8 cellular contexts compared by ENCODE assay signal in genomic region chr7:157691521-157692155, GRCh38.
DNase-seq lines count a peak whose midpoint lies in the region; ATAC-seq and TF ChIP-seq lines count a peak whose summit lies in the region.

No MANE protein-coding gene starts in this region.

- H3K27me3 ChIP-seq in GM23338 (ENCODE audit: insufficient read depth) (peaks cover 85% of the 10 kb centered on the region), Panc1 (ENCODE audit: control insufficient read depth, insufficient read depth, low read length) (peaks cover 3% of the 10 kb centered on the region; the same call in 1 of the 2 replicates), rectal smooth muscle tissue (ENCODE audit: control insufficient read depth, insufficient read depth, low read length) (peaks cover 22% of the 10 kb centered on the region)

- H3K4me3 Mint-ChIP-seq in GM23338: no peak overlapping the region

- H3K27me3 Mint-ChIP-seq in GM23338 (ENCODE audit: insufficient read depth, low read depth, poor library complexity): peaks cover 3% of the 10 kb centered on the region

- BruUV-seq in Panc1 (replicated peaks; lab: Mats Ljungman, UMichigan): no TSS peak

- no peak for TF ChIP-seq CTCF in GM23338 (conservative IDR thresholded peaks at IDR 0.05; ENCODE audit: low read depth in 2 of 2)
- no peak for TF ChIP-seq CTCF in Panc1 (IDR thresholded peaks at IDR 0.05)

- intact Hi-C loops in Panc1 (cut with micrococcal nuclease; ENCODE audit: unreplicated experiment) (no loop called here), cardiac septum (cut with DNase I) (loop anchor here (10.0 kb wide), 1 partner anchor 557 kb away; the partner anchor contains the start of gene UBE3C)

- H3K27ac ChIP-seq in GM23338 (ENCODE audit: low read depth) (no peak overlapping the region), Panc1 (ENCODE audit: low read length) (no peak overlapping the region; the same call in 1 of the 2 replicates), rectal smooth muscle tissue (ENCODE audit: low read depth, low read length) (no peak overlapping the region)

- no peaks in the 10 kb centered on the region for H3K9me2 ChIP-seq in GM23338 (ENCODE audit: insufficient read depth)

- H2AFZ ChIP-seq in GM23338: no peak overlapping the region

- no peaks in the 10 kb centered on the region for H3K79me2 ChIP-seq in GM23338 (replicated peaks; ENCODE audit: insufficient read depth)

- H3K4me1 Mint-ChIP-seq in GM23338: no peaks in the 10 kb centered on the region

- peak overlapping the region; percentile 32; the same call in 1 of the 2 replicates for H3K4me3 ChIP-seq in GM23338
- H3K4me3 ChIP-seq in Panc1 (ENCODE audit: low read depth in 2 of 2, low read length in 2 of 2): peak overlapping the region; percentile 39 to 69; a peak in 3 of 4 replicates
- peak overlapping the region; percentile 48 for H3K4me3 ChIP-seq in rectal smooth muscle tissue (ENCODE audit: low read length)

- H3K9me3 Mint-ChIP-seq in GM23338: peaks cover 55% of the 10 kb centered on the region

- POLR2A ChIA-PET in Panc1 (lab: Charles Lee): no interaction called here

- no peaks in the 10 kb centered on the region for H3K9me3 ChIP-seq in Panc1 (ENCODE audit: control insufficient read depth, insufficient read depth, low read depth, low read length)

- H3K36me3 ChIP-seq in GM23338 (ENCODE audit: insufficient read depth): 0 out of 2 replicates have a peak, but pooled peaks cover 1% of the 10 kb centered on the region
- peaks cover 5% of the 10 kb centered on the region; the same call in 1 of the 2 replicates for H3K36me3 ChIP-seq in Panc1 (ENCODE audit: control insufficient read depth, insufficient read depth, low read length)
- no peaks in the 10 kb centered on the region for H3K36me3 ChIP-seq in rectal smooth muscle tissue (ENCODE audit: control insufficient read depth, insufficient read depth, low read length)

- H3K27ac Mint-ChIP-seq in GM23338: no peak overlapping the region

- CTCF ChIA-PET in Panc1 (lab: Charles Lee): no interaction called here

- ATAC-seq in GM23338: no peak
- ATAC-seq in Panc1: no peak
- ATAC-seq in GM21381 (IDR thresholded peaks at IDR 0.05; ENCODE audit: unreplicated experiment): no peak
- no peak for ATAC-seq in HG02885 (IDR thresholded peaks at IDR 0.05; ENCODE audit: poor library complexity, unreplicated experiment)

- peak overlapping the region; percentile 67 for H3K4me2 ChIP-seq in GM23338

- in situ Hi-C loops in Panc1 (cut with HindIII; ENCODE audit: low pct_unique_long_range_greater_than_20kb, low sequenced_read_pairs): no loop called here

- H3F3A ChIP-seq in GM23338 (replicated peaks; ENCODE audit: low read depth): no peaks in the 10 kb centered on the region

- DNase-seq in GM23338 (ENCODE audit: low spot score): no peak
- DNase-seq in Panc1 (ENCODE audit: low read depth, low spot score): no peak
- peak; percentile 58 for DNase-seq in cardiac septum (ENCODE audit: low spot score)
- no peak for DNase-seq in NCI-H774 (lab: John Stamatoyannopoulos, UW)
- no peak for DNase-seq in inferior parietal cortex (ENCODE audit: extremely low spot score)

- peaks cover 5% of the 10 kb centered on the region; the same call in 1 of the 2 replicates for H3K4me1 ChIP-seq in GM23338 (ENCODE audit: insufficient read depth)
- H3K4me1 ChIP-seq in Panc1 (ENCODE audit: control insufficient read depth, insufficient read depth, low read length): no peaks in the 10 kb centered on the region
- H3K4me1 ChIP-seq in rectal smooth muscle tissue (ENCODE audit: control insufficient read depth, insufficient read depth, low read length): no peaks in the 10 kb centered on the region

- peaks cover 26% of the 10 kb centered on the region for H3K36me3 Mint-ChIP-seq in GM23338 (ENCODE audit: low read depth)

- H3K9ac ChIP-seq in rectal smooth muscle tissue (ENCODE audit: low read length): no peak overlapping the region

- no peaks in the 10 kb centered on the region for H4K20me1 ChIP-seq in GM23338 (replicated peaks; ENCODE audit: insufficient read depth)

TF ChIP-seq in GM23338, 12 proteins besides CTCF, POLR2A, EP300 and RAD21:
- peak; percentile 37 for TF ChIP-seq EZH2phosphoT487 (IDR thresholded peaks at IDR 0.05; ENCODE audit: unreplicated experiment)
- TF ChIP-seq, protein P1, sequence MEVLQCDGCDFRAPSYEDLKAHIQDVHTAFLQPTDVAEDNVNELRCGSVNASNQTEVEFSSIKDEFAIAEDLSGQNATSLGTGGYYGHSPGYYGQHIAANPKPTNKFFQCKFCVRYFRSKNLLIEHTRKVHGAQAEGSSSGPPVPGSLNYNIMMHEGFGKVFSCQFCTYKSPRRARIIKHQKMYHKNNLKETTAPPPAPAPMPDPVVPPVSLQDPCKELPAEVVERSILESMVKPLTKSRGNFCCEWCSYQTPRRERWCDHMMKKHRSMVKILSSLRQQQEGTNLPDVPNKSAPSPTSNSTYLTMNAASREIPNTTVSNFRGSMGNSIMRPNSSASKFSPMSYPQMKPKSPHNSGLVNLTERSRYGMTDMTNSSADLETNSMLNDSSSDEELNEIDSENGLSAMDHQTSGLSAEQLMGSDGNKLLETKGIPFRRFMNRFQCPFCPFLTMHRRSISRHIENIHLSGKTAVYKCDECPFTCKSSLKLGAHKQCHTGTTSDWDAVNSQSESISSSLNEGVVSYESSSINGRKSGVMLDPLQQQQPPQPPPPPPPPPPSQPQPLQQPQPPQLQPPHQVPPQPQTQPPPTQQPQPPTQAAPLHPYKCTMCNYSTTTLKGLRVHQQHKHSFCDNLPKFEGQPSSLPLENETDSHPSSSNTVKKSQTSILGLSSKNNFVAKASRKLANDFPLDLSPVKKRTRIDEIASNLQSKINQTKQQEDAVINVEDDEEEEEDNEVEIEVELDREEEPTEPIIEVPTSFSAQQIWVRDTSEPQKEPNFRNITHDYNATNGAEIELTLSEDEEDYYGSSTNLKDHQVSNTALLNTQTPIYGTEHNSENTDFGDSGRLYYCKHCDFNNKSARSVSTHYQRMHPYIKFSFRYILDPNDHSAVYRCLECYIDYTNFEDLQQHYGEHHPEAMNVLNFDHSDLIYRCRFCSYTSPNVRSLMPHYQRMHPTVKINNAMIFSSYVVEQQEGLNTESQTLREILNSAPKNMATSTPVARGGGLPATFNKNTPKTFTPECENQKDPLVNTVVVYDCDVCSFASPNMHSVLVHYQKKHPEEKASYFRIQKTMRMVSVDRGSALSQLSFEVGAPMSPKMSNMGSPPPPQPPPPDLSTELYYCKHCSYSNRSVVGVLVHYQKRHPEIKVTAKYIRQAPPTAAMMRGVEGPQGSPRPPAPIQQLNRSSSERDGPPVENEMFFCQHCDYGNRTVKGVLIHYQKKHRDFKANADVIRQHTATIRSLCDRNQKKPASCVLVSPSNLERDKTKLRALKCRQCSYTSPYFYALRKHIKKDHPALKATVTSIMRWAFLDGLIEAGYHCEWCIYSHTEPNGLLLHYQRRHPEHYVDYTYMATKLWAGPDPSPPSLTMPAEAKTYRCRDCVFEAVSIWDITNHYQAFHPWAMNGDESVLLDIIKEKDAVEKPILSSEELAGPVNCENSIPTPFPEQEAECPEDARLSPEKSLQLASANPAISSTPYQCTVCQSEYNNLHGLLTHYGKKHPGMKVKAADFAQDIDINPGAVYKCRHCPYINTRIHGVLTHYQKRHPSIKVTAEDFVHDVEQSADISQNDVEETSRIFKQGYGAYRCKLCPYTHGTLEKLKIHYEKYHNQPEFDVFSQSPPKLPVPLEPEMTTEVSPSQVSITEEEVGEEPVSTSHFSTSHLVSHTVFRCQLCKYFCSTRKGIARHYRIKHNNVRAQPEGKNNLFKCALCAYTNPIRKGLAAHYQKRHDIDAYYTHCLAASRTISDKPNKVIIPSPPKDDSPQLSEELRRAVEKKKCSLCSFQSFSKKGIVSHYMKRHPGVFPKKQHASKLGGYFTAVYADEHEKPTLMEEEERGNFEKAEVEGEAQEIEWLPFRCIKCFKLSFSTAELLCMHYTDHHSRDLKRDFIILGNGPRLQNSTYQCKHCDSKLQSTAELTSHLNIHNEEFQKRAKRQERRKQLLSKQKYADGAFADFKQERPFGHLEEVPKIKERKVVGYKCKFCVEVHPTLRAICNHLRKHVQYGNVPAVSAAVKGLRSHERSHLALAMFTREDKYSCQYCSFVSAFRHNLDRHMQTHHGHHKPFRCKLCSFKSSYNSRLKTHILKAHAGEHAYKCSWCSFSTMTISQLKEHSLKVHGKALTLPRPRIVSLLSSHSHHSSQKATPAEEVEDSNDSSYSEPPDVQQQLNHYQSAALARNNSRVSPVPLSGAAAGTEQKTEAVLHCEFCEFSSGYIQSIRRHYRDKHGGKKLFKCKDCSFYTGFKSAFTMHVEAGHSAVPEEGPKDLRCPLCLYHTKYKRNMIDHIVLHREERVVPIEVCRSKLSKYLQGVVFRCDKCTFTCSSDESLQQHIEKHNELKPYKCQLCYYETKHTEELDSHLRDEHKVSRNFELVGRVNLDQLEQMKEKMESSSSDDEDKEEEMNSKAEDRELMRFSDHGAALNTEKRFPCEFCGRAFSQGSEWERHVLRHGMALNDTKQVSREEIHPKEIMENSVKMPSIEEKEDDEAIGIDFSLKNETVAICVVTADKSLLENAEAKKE (CRISPR knock-in tag; IDR thresholded peaks at IDR 0.05): no peak
- peak; percentile 66 for TF ChIP-seq EZH2 (IDR thresholded peaks at IDR 0.05; ENCODE audit: low read depth, unreplicated experiment)
- TF ChIP-seq STAT1 (IDR thresholded peaks at IDR 0.05; ENCODE audit: unreplicated experiment): no peak
